In genomic region chr3:196219194-196219969, GRCh38 we compare ENCODE assay signal across 9 cellular contexts. TPM values are rescaled to one million over a fixed set of nuclear protein-coding genes. Genes with fewer than 3 reads are reported as not detected.
DNase-seq lines count a peak whose midpoint lies in the region; ATAC-seq and TF ChIP-seq lines count a peak whose summit lies in the region.
"Had no signal": no experiment of that assay in that cellular context is flagged by ENCODE, and none has a peak within 500 bp of the region (broad histone marks: within the 10 kb centered on the region; RNA-seq: fewer than 3 reads in every experiment).

No MANE protein-coding gene starts in this region.

- no peak overlapping the region for H3K9ac ChIP-seq in liver (ENCODE audit: low read depth in 1 of 2, low read length in 2 of 2)
- H3K9ac ChIP-seq: KMS-11 had no signal

- H3K27me3 ChIP-seq in liver (ENCODE audit: control insufficient read depth in 4 of 4, insufficient read depth in 4 of 4, low read length in 3 of 4), result no peaks in the 10 kb centered on the region

- H3K4me3 ChIP-seq in cardiac fibroblast (replicated peaks in 1 of 2; ENCODE audit: low read depth in 2 of 2, low read length in 2 of 2) (peak overlapping the region; percentile 15 to 35), liver (ENCODE audit: low read depth in 1 of 3, low read length in 3 of 3) (no peak overlapping the region)

- TF ChIP-seq CTCF in VCaP (conservative IDR thresholded peaks at IDR 0.05), result no peak
- no peak for TF ChIP-seq CTCF in cardiac fibroblast (IDR thresholded peaks at IDR 0.05; ENCODE audit: low read depth, low read length)
- no peak for TF ChIP-seq CTCF in liver (IDR thresholded peaks at IDR 0.05; ENCODE audit: low read depth, low read length, missing input control)

- no peak for ATAC-seq in HG02870 (IDR thresholded peaks at IDR 0.05; ENCODE audit: unreplicated experiment)

- TF ChIP-seq RAD21 in liver (IDR thresholded peaks at IDR 0.05), result peak in 1 of 2 donors; percentile 12

- H3K9me3 ChIP-seq in liver (ENCODE audit: control insufficient read depth in 4 of 4, low read length in 3 of 4), result no peaks in the 10 kb centered on the region

- H3K27ac ChIP-seq in VCaP (peak overlapping the region; percentile 0; the same call in 1 of the 2 replicates), liver (ENCODE audit: low read depth in 1 of 2, low read length in 2 of 2) (peak overlapping the region; percentile 42 to 54)
- H3K27ac ChIP-seq: KMS-11 had no signal

- peaks cover 20 to 42% (median 29%) of the 10 kb centered on the region in 4 donors for H3K4me1 ChIP-seq in liver (ENCODE audit: control insufficient read depth in 4 of 4, insufficient read depth in 4 of 4, low read length in 3 of 4)

- WGBS in liver, result 41% methylated on average over 19 of the region's 19 CpGs

- peak; percentile 32 for DNase-seq in D341Med (ENCODE audit: low spot score)
- DNase-seq in GOT3 (lab: John Stamatoyannopoulos, UW), result peak; percentile 83
- DNase-seq in NCI-H2029 (lab: John Stamatoyannopoulos, UW), result peak; percentile 76
- DNase-seq in cardiac fibroblast (ENCODE audit: low read depth in 2 of 2), result peak; percentile 92 to 94
- peak; percentile 35 to 57 (median 43) for DNase-seq in stimulated activated CD4-positive, alpha-beta T cell treated with anti-CD3 and anti-CD28 coated beads, TNF-alpha, amount 100 ng/mL, for 24 hours (ENCODE audit: low read depth in 3 of 3)

- peaks cover 0 to 7% (median 2%) of the 10 kb centered on the region in 4 donors for H3K36me3 ChIP-seq in liver (ENCODE audit: control insufficient read depth in 4 of 4, insufficient read depth in 3 of 4, low read depth in 1 of 4, low read length in 3 of 4)

TF ChIP-seq in liver, 16 proteins besides CTCF, POLR2A, EP300 and RAD21:
- peak in 1 of 2 donors; percentile 26 for TF ChIP-seq JUND (IDR thresholded peaks at IDR 0.05)
- TF ChIP-seq MAX (IDR thresholded peaks at IDR 0.05), result no peak

RNA-seq across cellular contexts. Expression of gene SLC51A, which starts 3.0 kb away (rescaled TPM):
- total RNA-seq in liver, result 10 to 100 TPM; 19.9 to 52.5 TPM
- 10 to 100 TPM; 41.3 to 50.8 TPM for polyA plus RNA-seq in liver

RNA-seq across cellular contexts. Expression of gene ZDHHC19, which starts 8.2 kb away (rescaled TPM):
- total RNA-seq in liver, result under 1 TPM; 0.42 to 0.59 TPM
- polyA plus RNA-seq in liver, result 1 to 10 TPM; 1.0 to 1.5 TPM

Comparison
In these comparisons a context has a peak if more than half of its experiments do, and no peak if none do; other contexts are left out.
1. DNase-seq: peak in every context shown above with its lines; median percentile 93 in cardiac fibroblast; 83 in GOT3; 76 in NCI-H2029; 43 in stimulated activated CD4-positive, alpha-beta T cell treated with anti-CD3 and anti-CD28 coated beads, TNF-alpha, amount 100 ng/mL, for 24 hours; 32 in D341Med.
2. H3K4me3 ChIP-seq: peak in cardiac fibroblast (2 of 2); none in liver (0 of 3).